In genomic region chr9:136962163-136962562, GRCh38 we compare ENCODE assay signal across 20 cellular contexts. TPM values are rescaled to one million over a fixed set of nuclear protein-coding genes. Genes with fewer than 3 reads are reported as not detected.
"Had no signal": no experiment of that assay in that cellular context is flagged by ENCODE, and none has a peak within 500 bp of the region (broad histone marks: within the 10 kb centered on the region; RNA-seq: fewer than 3 reads in every experiment).

No MANE protein-coding gene starts in this region.

- H3K27ac Mint-ChIP-seq: activated CD4-positive, alpha-beta T cell treated with anti-CD3 and anti-CD28 coated beads, Interleukin-2, amount 10 ng/mL, durations not matched to agents 24 days and 14 days; activated naive CD4-positive, alpha-beta T cell treated with anti-CD3 and anti-CD28 coated beads, Interleukin-2, amount 50 U/mL, for 24 hours; stimulated activated naive CD8-positive, alpha-beta T cell treated with anti-CD3 and anti-CD28 coated beads, Interleukin-15, amount 100 ng/mL, for 72 hours had no signal

- H3K4me3 ChIP-seq: ascending aorta, colonic mucosa, heart right ventricle, left lung, pancreas, psoas muscle, upper lobe of right lung had no signal

- DNase-seq: activated CD4-positive, alpha-beta memory T cell treated with anti-CD3 and anti-CD28 coated beads, Interleukin-2, amount 10 ng/mL, durations not matched to agents 7 days and 5 days; activated CD4-positive, alpha-beta T cell treated with anti-CD3 and anti-CD28 coated beads, Interleukin-2, amount 10 ng/mL, durations not matched to agents 24 days and 14 days; activated effector memory CD4-positive, alpha-beta T cell treated with anti-CD3 and anti-CD28 coated beads, Interleukin-2, amount 50 U/mL, for 16 hours; brain microvascular endothelial cell; central memory CD4-positive, alpha-beta T cell; colonic mucosa; heart right ventricle; left lung; pancreas; psoas muscle; SK-N-SH; stimulated activated CD4-positive, alpha-beta T cell treated with anti-CD3 and anti-CD28 coated beads, Interleukin-1b, Interleukin-23, amount 100 ng/mL, for 48 hours; stimulated activated naive CD8-positive, alpha-beta T cell treated with anti-CD3 and anti-CD28 coated beads, Interleukin-15, amount 100 ng/mL, for 72 hours; upper lobe of right lung had no signal

- ATAC-seq: activated CD4-positive, CD25-positive, alpha-beta regulatory T cell treated with anti-CD3 and anti-CD28 coated beads, Interleukin-2, amount 50 U/mL, for 24 hours; stimulated activated naive CD8-positive, alpha-beta T cell treated with anti-CD3 and anti-CD28 coated beads, Interleukin-15, amount 100 ng/mL, for 72 hours had no signal

- H3K9me2 ChIP-seq: SK-N-SH had no signal

- H3K27ac ChIP-seq: brain microvascular endothelial cell, colonic mucosa, left lung, pancreas, psoas muscle had no signal

- H3K4me1 ChIP-seq: colonic mucosa, psoas muscle had no signal

- H3K4me2 ChIP-seq: SK-N-SH had no signal

- H3K27me3 Mint-ChIP-seq: activated naive CD4-positive, alpha-beta T cell treated with anti-CD3 and anti-CD28 coated beads, Interleukin-2, amount 50 U/mL, for 24 hours; stimulated activated naive CD8-positive, alpha-beta T cell treated with anti-CD3 and anti-CD28 coated beads, Interleukin-15, amount 100 ng/mL, for 72 hours had no signal

- H3K9ac ChIP-seq: SK-N-SH had no signal

- H3K9me3 Mint-ChIP-seq: activated CD4-positive, alpha-beta memory T cell treated with anti-CD3 and anti-CD28 coated beads, Interleukin-2, amount 10 ng/mL, durations not matched to agents 7 days and 5 days; activated naive CD4-positive, alpha-beta T cell treated with anti-CD3 and anti-CD28 coated beads, Interleukin-2, amount 50 U/mL, for 24 hours; nephron; stimulated activated naive CD8-positive, alpha-beta T cell treated with anti-CD3 and anti-CD28 coated beads, Interleukin-15, amount 100 ng/mL, for 72 hours had no signal

- H3K36me3 Mint-ChIP-seq: activated naive CD4-positive, alpha-beta T cell treated with anti-CD3 and anti-CD28 coated beads, Interleukin-2, amount 50 U/mL, for 24 hours had no signal

- H3K27me3 ChIP-seq: ascending aorta, brain microvascular endothelial cell, colonic mucosa, heart right ventricle, pancreas, upper lobe of right lung had no signal

- H3K36me3 ChIP-seq: ascending aorta, brain microvascular endothelial cell, colonic mucosa, heart right ventricle, left lung, pancreas, upper lobe of right lung had no signal

- H3K4me3 Mint-ChIP-seq: activated CD4-positive, alpha-beta memory T cell treated with anti-CD3 and anti-CD28 coated beads, Interleukin-2, amount 10 ng/mL, durations not matched to agents 7 days and 5 days; activated CD4-positive, alpha-beta T cell treated with anti-CD3 and anti-CD28 coated beads, Interleukin-2, amount 10 ng/mL, durations not matched to agents 24 days and 14 days; activated naive CD4-positive, alpha-beta T cell treated with anti-CD3 and anti-CD28 coated beads, Interleukin-2, amount 50 U/mL, for 24 hours; nephron; stimulated activated naive CD8-positive, alpha-beta T cell treated with anti-CD3 and anti-CD28 coated beads, Interleukin-15, amount 100 ng/mL, for 72 hours had no signal

- H3K9me3 ChIP-seq: ascending aorta, colonic mucosa, heart right ventricle, left lung, pancreas, psoas muscle, SK-N-SH, upper lobe of right lung had no signal

RNA-seq across cellular contexts. Expression of gene LCN12, which starts 10.1 kb away (rescaled TPM):
- total RNA-seq: ascending aorta had no signal

RNA-seq across cellular contexts. Expression of gene PTGDS, which starts 15.1 kb away (rescaled TPM):
- total RNA-seq: activated CD4-positive, alpha-beta T cell treated with anti-CD3 and anti-CD28 coated beads, Interleukin-2, amount 10 ng/mL, durations not matched to agents 24 days and 14 days; epithelial cell of proximal tubule had no signal
- polyA plus RNA-seq: SK-N-SH had no signal

RNA-seq across cellular contexts. Expression of gene C8G, which starts 17.1 kb away (rescaled TPM):
- total RNA-seq: epithelial cell of proximal tubule, kidney epithelial cell had no signal

RNA-seq across cellular contexts. Expression of gene LCNL1, which starts 20.6 kb away (rescaled TPM):
- total RNA-seq: activated CD4-positive, alpha-beta T cell treated with anti-CD3 and anti-CD28 coated beads, Interleukin-2, amount 10 ng/mL, durations not matched to agents 24 days and 14 days; ascending aorta; colonic mucosa; epithelial cell of proximal tubule; kidney epithelial cell had no signal
- polyA plus RNA-seq: SK-N-SH had no signal
